In the genomic region with DNA sequence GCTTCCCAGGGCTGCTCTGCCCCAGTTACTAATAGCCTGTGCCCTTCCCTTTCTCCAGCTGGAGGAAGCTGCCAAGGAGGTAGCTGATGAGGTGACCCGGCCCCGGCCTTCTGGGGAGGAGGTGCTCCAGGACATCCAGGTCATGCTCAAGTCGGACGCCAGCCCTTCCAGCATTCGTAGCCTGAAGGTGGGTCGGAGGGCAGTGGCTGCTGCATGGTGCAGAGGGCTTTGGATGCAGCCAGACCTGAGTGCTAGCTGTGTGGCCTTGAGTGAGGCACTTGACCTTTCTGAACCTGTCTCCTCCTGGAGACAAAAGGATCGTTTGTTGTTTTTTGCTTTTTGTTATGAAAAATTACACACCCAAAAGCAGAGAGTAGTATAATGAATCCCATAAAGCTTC, we compare ENCODE assay signal across 16 cellular contexts.
"Had no signal": no experiment of that assay in that cellular context is flagged by ENCODE, and none has a peak within 500 bp of the region (broad histone marks: within the 10 kb centered on the region; RNA-seq: fewer than 3 reads in every experiment).

No MANE protein-coding gene starts in this region.

- H3K4me3 Mint-ChIP-seq: activated B cell treated with CpG ODN at 0.5 μM for 24 hours had no signal

- H3K9me3 Mint-ChIP-seq: activated B cell treated with CpG ODN at 0.5 μM for 24 hours; activated T-helper 2 cell treated with anti-CD3 and anti-CD28 coated beads, Interferon-gamma antibody, Interleukin-2, Interleukin-4, amounts not matched to agents 10 μg/mL and 5 μg/mL and 100 μg/mL, durations not matched to agents 14 hours and 24 hours and 36 hours; naive thymus-derived CD8-positive, alpha-beta T cell; T-helper 2 cell treated with Interferon-gamma antibody and Interleukin-4, amounts not matched to agents 5 μg/mL and 100 μg/mL, for 36 hours had no signal

- H3K27ac ChIP-seq: gastroesophageal sphincter, tibial nerve, vagina had no signal

- H3K9me3 ChIP-seq: gastroesophageal sphincter, tibial nerve, vagina had no signal

- H3K4me3 ChIP-seq: gastroesophageal sphincter, tibial nerve, vagina had no signal

- ATAC-seq: gastroesophageal sphincter; left lobe of liver; naive thymus-derived CD8-positive, alpha-beta T cell had no signal

- H3K27me3 ChIP-seq: gastroesophageal sphincter, tibial nerve, vagina had no signal

- H3K27me3 Mint-ChIP-seq: activated B cell treated with CpG ODN at 0.5 μM for 24 hours; naive thymus-derived CD8-positive, alpha-beta T cell had no signal

- DNase-seq: activated B cell treated with CpG ODN at 0.5 μM for 24 hours; activated CD4-positive, alpha-beta T cell treated with anti-CD3 and anti-CD28 coated beads for 48 hours; activated naive CD4-positive, alpha-beta T cell treated with anti-CD3 and anti-CD28 coated beads, Interleukin-2, amount 50 U/mL, for 16 hours; erythroblast; islet precursor cell; mammary epithelial cell; naive thymus-derived CD8-positive, alpha-beta T cell; stimulated activated CD4-positive, alpha-beta T cell treated with anti-CD3 and anti-CD28 coated beads, Interleukin-2, amount 100 ng/mL, for 48 hours; stimulated activated naive CD4-positive, alpha-beta T cell treated with Interleukin-2 at 50 U/mL for 16 hours; substantia nigra had no signal

- H3K27ac Mint-ChIP-seq: naive thymus-derived CD8-positive, alpha-beta T cell; T-helper 2 cell treated with Interferon-gamma antibody and Interleukin-4, amounts not matched to agents 5 μg/mL and 100 μg/mL, for 36 hours had no signal
